Comparison of ENCODE assay signal across 8 cellular contexts in the genomic region with DNA sequence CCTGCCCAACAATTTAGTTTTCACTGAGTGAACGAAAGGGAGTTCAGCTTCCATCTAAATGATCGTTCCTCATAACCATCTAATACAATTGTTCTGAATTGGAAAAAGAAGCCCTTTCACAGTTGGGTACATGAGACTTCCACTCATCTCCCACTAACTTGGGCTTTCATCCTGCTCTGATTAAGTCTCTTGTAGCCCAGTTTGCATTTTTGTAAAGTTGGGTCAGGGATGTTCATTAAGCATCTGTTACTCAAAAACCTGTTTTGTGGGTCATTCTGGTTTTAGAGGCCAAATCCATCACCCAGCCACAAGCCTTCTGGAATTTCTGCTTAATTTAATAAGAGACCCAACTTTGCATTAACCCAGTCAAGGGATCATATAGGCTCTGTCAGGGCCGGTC.
"Had no signal": no experiment of that assay in that cellular context is flagged by ENCODE, and none has a peak within 500 bp of the region (broad histone marks: within the 10 kb centered on the region; RNA-seq: fewer than 3 reads in every experiment).

No MANE protein-coding gene starts in this region.

- H3K27me3 Mint-ChIP-seq: activated naive CD8-positive, alpha-beta T cell treated with anti-CD3 and anti-CD28 coated beads, Interleukin-2, amount 10 ng/mL, durations not matched to agents 7 days and 5 days had no signal

- H3K4me1 ChIP-seq: colonic mucosa had no signal

- H3K9me3 ChIP-seq: colonic mucosa, gastroesophageal sphincter, thyroid gland had no signal

- H3K4me3 ChIP-seq: colonic mucosa, gastroesophageal sphincter, thyroid gland had no signal

- H3K4me3 Mint-ChIP-seq: activated naive CD8-positive, alpha-beta T cell treated with anti-CD3 and anti-CD28 coated beads, Interleukin-2, amount 10 ng/mL, durations not matched to agents 7 days and 5 days; activated T-cell treated with anti-CD3 and anti-CD28 coated beads, Interleukin-2, amount 50 U/mL, for 4 hours had no signal

- H3K36me3 ChIP-seq: colonic mucosa, gastroesophageal sphincter, thyroid gland had no signal

- H3K4me1 Mint-ChIP-seq: activated naive CD8-positive, alpha-beta T cell treated with anti-CD3 and anti-CD28 coated beads, Interleukin-2, amount 10 ng/mL, durations not matched to agents 7 days and 5 days had no signal

- H3K27ac Mint-ChIP-seq: activated naive CD8-positive, alpha-beta T cell treated with anti-CD3 and anti-CD28 coated beads, Interleukin-2, amount 10 ng/mL, durations not matched to agents 7 days and 5 days had no signal

- ATAC-seq: activated T-cell treated with anti-CD3 and anti-CD28 coated beads, Interleukin-2, amount 50 U/mL, for 4 hours; gastroesophageal sphincter had no signal

- FAIRE-seq: small intestine had no signal

- H3K27me3 ChIP-seq: colonic mucosa, gastroesophageal sphincter, thyroid gland had no signal

- H3K36me3 Mint-ChIP-seq: activated naive CD8-positive, alpha-beta T cell treated with anti-CD3 and anti-CD28 coated beads, Interleukin-2, amount 10 ng/mL, durations not matched to agents 7 days and 5 days had no signal

- H3K27ac ChIP-seq: colonic mucosa, thyroid gland had no signal

- DNase-seq: activated effector memory CD4-positive, alpha-beta T cell treated with anti-CD3 and anti-CD28 coated beads, Interleukin-2, amount 50 U/mL, for 16 hours; activated naive CD8-positive, alpha-beta T cell treated with anti-CD3 and anti-CD28 coated beads, Interleukin-2, amount 10 ng/mL, durations not matched to agents 7 days and 5 days; activated T-cell treated with anti-CD3 and anti-CD28 coated beads, Interleukin-2, amount 50 U/mL, for 4 hours; aorta; colonic mucosa; small intestine; thyroid gland had no signal

- H3K9me3 Mint-ChIP-seq: activated naive CD8-positive, alpha-beta T cell treated with anti-CD3 and anti-CD28 coated beads, Interleukin-2, amount 10 ng/mL, durations not matched to agents 7 days and 5 days; activated T-cell treated with anti-CD3 and anti-CD28 coated beads, Interleukin-2, amount 50 U/mL, for 4 hours had no signal
